ENCODE assay signal across 23 cellular contexts in the genomic region with DNA sequence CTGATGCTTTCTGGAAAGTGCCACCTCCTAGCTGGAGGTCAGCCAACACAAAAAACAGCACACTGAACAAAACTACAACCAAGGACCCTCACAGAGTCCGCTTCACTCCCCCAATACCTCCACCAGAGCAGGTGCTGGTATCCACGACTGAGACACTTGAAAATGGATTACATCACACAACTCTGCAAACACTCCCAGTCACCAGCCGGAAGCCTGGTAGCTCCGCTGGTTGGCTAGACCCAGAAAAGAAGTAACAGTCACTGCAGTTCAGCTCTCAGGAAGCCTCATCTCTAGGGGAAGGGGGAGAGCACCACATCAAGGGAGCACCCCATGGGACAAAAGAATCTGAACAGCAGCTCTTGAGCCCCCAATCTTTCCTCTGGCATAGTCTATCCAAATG.
A peak's percentile ranks its signal among the peaks of the same experiment; 100 is the strongest.
DNase-seq lines count a peak whose midpoint lies in the region; ATAC-seq and TF ChIP-seq lines count a peak whose summit lies in the region.
"Had no signal": no experiment of that assay in that cellular context is flagged by ENCODE, and none has a peak within 500 bp of the region (broad histone marks: within the 10 kb centered on the region; RNA-seq: fewer than 3 reads in every experiment).

No MANE protein-coding gene starts in this region.

- no peaks in the 10 kb centered on the region for H3K27me3 Mint-ChIP-seq in activated T-cell treated with anti-CD3 and anti-CD28 coated beads, Interleukin-2, amount 50 U/mL, for 24 hours
- no peaks in the 10 kb centered on the region for H3K27me3 Mint-ChIP-seq in naive B cell
- no peaks in the 10 kb centered on the region for H3K27me3 Mint-ChIP-seq in T-helper 2 cell treated with Interferon-gamma antibody and Interleukin-4, amounts not matched to agents 5 μg/mL and 100 μg/mL, for 36 hours (ENCODE audit: low read depth)

- peaks cover 18% of the 10 kb centered on the region for H3K36me3 Mint-ChIP-seq in activated T-cell treated with anti-CD3 and anti-CD28 coated beads, Interleukin-2, amount 50 U/mL, for 24 hours (ENCODE audit: low read depth)
- peaks cover 26% of the 10 kb centered on the region in 2 donors for H3K36me3 Mint-ChIP-seq in naive B cell
- H3K36me3 Mint-ChIP-seq in T-helper 2 cell treated with Interferon-gamma antibody and Interleukin-4, amounts not matched to agents 5 μg/mL and 100 μg/mL, for 36 hours (ENCODE audit: low read depth), result peaks cover 2% of the 10 kb centered on the region

- no peaks in the 10 kb centered on the region for H3K9me3 ChIP-seq in BE2C
- H3K9me3 ChIP-seq: SJCRH30, vagina had no signal

- no peaks in the 10 kb centered on the region for H3K9me3 Mint-ChIP-seq in activated T-cell treated with anti-CD3 and anti-CD28 coated beads, Interleukin-2, amount 50 U/mL, for 24 hours
- H3K9me3 Mint-ChIP-seq in naive B cell, result peaks cover 0 to 7% (median 3%) of the 10 kb centered on the region in 7 donors
- H3K9me3 Mint-ChIP-seq in T-helper 2 cell treated with Interferon-gamma antibody and Interleukin-4, amounts not matched to agents 5 μg/mL and 100 μg/mL, for 36 hours, result no peaks in the 10 kb centered on the region
- H3K9me3 Mint-ChIP-seq: activated T-helper 2 cell treated with anti-CD3 and anti-CD28 coated beads, Interferon-gamma antibody, Interleukin-2, Interleukin-4, amounts not matched to agents 10 μg/mL and 5 μg/mL and 100 μg/mL, durations not matched to agents 14 hours and 24 hours and 36 hours had no signal

- H3K36me3 ChIP-seq in BE2C, result no peaks in the 10 kb centered on the region
- H3K36me3 ChIP-seq: SJCRH30, vagina had no signal

- no peak overlapping the region for H3K4me3 ChIP-seq in BE2C (ENCODE audit: low read depth, low read length)
- H3K4me3 ChIP-seq: dorsolateral prefrontal cortex, GM12878, PC-9, SJCRH30, vagina had no signal

- H3K27ac Mint-ChIP-seq in activated T-cell treated with anti-CD3 and anti-CD28 coated beads, Interleukin-2, amount 50 U/mL, for 24 hours, result peak overlapping the region; percentile 4
- H3K27ac Mint-ChIP-seq in naive B cell, result peak overlapping the region in 4 of 6 donors; percentile 44 to 93 (median 70)
- no peak overlapping the region for H3K27ac Mint-ChIP-seq in T-helper 2 cell treated with Interferon-gamma antibody and Interleukin-4, amounts not matched to agents 5 μg/mL and 100 μg/mL, for 36 hours
- H3K27ac Mint-ChIP-seq: activated T-helper 2 cell treated with anti-CD3 and anti-CD28 coated beads, Interferon-gamma antibody, Interleukin-2, Interleukin-4, amounts not matched to agents 10 μg/mL and 5 μg/mL and 100 μg/mL, durations not matched to agents 14 hours and 24 hours and 36 hours had no signal

- H3K4me1 ChIP-seq in BE2C, result no peaks in the 10 kb centered on the region
- H3K4me1 ChIP-seq: SJCRH30, vagina had no signal

- ATAC-seq in naive B cell (ENCODE audit: low read depth in 2 of 2), result no peak
- ATAC-seq: GM12878 had no signal

- H3K27me3 ChIP-seq in BE2C, result no peaks in the 10 kb centered on the region
- H3K27me3 ChIP-seq: dorsolateral prefrontal cortex, SJCRH30, vagina had no signal

- H3K4me1 Mint-ChIP-seq in activated T-cell treated with anti-CD3 and anti-CD28 coated beads, Interleukin-2, amount 50 U/mL, for 24 hours (ENCODE audit: low read depth), result peaks cover 36% of the 10 kb centered on the region
- peaks cover 30 to 66% (median 57%) of the 10 kb centered on the region in 3 donors for H3K4me1 Mint-ChIP-seq in naive B cell
- peaks cover 16% of the 10 kb centered on the region for H3K4me1 Mint-ChIP-seq in T-helper 2 cell treated with Interferon-gamma antibody and Interleukin-4, amounts not matched to agents 5 μg/mL and 100 μg/mL, for 36 hours (ENCODE audit: low read depth)

- DNase-seq in activated T-cell treated with anti-CD3 and anti-CD28 coated beads, Interleukin-2, amount 50 U/mL, for 24 hours, result no peak
- DNase-seq in activated T-cell treated with anti-CD3 and anti-CD28 coated beads, Interleukin-2, amount 50 U/mL, for 48 hours, result no peak
- DNase-seq in DMS53 (lab: John Stamatoyannopoulos, UW), result peak; percentile 92
- peak; percentile 69 for DNase-seq in NCI-H510A treated with DMSO at 0.1 percent for 48 hours (lab: John Stamatoyannopoulos, UW)
- DNase-seq in naive B cell, result no peak
- no peak for DNase-seq in stimulated activated naive CD4-positive, alpha-beta T cell treated with Interleukin-2 at 50 U/mL for 16 hours (lab: John Stamatoyannopoulos, UW)
- no peak for DNase-seq in BE2C
- DNase-seq in T-helper 2 cell treated with Interferon-gamma antibody and Interleukin-4, amounts not matched to agents 5 μg/mL and 100 μg/mL, for 36 hours (ENCODE audit: low spot score), result no peak
- DNase-seq: ACHN; activated CD4-positive, alpha-beta T cell treated with anti-CD3 and anti-CD28 coated beads, Interleukin-2, amount 50 U/mL, for 48 hours; anterior cingulate cortex; central memory CD4-positive, alpha-beta T cell; dorsolateral prefrontal cortex; foreskin fibroblast; hippocampal formation; NCI-H1417 treated with DMSO at 0.1 percent for 48 hours; nucleus accumbens; PC-9; SJCRH30; stimulated activated CD4-positive, alpha-beta T cell treated with anti-CD3 and anti-CD28 coated beads, Interleukin-12 subunit alpha, Interleukin-12 subunit beta, amount 100 ng/mL, for 4 hours had no signal

- TF ChIP-seq CTCF in BE2C (IDR thresholded peaks at IDR 0.05; ENCODE audit: low read depth, low read length), result no peak

- H3K4me3 Mint-ChIP-seq in activated T-cell treated with anti-CD3 and anti-CD28 coated beads, Interleukin-2, amount 50 U/mL, for 24 hours, result no peak overlapping the region
- H3K4me3 Mint-ChIP-seq in naive B cell, result peak overlapping the region in 1 of 8 donors; percentile 7
- H3K4me3 Mint-ChIP-seq in T-helper 2 cell treated with Interferon-gamma antibody and Interleukin-4, amounts not matched to agents 5 μg/mL and 100 μg/mL, for 36 hours, result no peak overlapping the region

Comparison
In these comparisons a context has a peak if more than half of its experiments do, and no peak if none do; other contexts are left out.
1. DNase-seq: peak in DMS53 (single experiment) and NCI-H510A treated with DMSO at 0.1 percent for 48 hours (single experiment); none in activated T-cell treated with anti-CD3 and anti-CD28 coated beads, Interleukin-2, amount 50 U/mL, for 24 hours (single experiment), activated T-cell treated with anti-CD3 and anti-CD28 coated beads, Interleukin-2, amount 50 U/mL, for 48 hours (0 of 2), naive B cell (single experiment), stimulated activated naive CD4-positive, alpha-beta T cell treated with Interleukin-2 at 50 U/mL for 16 hours (single experiment), BE2C (single experiment) and T-helper 2 cell treated with Interferon-gamma antibody and Interleukin-4, amounts not matched to agents 5 μg/mL and 100 μg/mL, for 36 hours (single experiment).